Comparison of ENCODE assay signal across 9 cellular contexts in the genomic region with DNA sequence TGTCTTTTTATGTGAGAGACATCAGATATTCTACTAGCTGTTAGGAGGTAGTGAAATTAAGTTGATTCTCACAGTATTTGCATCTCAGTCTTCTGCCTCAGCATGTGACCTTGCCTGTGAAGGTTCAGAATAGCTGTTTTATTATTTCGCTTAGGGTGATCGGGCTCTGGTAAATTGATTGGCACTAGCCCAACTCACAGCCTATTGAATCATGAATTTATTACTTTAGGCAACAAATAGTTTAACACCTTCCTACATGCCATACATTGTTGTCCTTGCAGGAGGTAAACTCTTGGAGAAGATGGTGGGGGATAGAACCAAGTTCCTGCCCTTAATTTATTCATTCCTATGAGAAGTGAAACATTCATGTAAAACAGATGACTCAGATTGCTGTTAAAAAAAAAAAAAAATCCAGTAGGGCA.
DNase-seq lines count a peak whose midpoint lies in the region; ATAC-seq and TF ChIP-seq lines count a peak whose summit lies in the region.
"Had no signal": no experiment of that assay in that cellular context is flagged by ENCODE, and none has a peak within 500 bp of the region (broad histone marks: within the 10 kb centered on the region; RNA-seq: fewer than 3 reads in every experiment).

No MANE protein-coding gene starts in this region.

- intact Hi-C loops in left colon (cut with DNase I, micrococcal nuclease) (no loop called here), head of caudate nucleus (cut with DNase I) (no loop called here)

- TF ChIP-seq CTCF in epithelial cell of esophagus (IDR thresholded peaks at IDR 0.05; ENCODE audit: insufficient read depth, low read depth, low read length, missing control alignments), result no peak

- ATAC-seq in GM18511 (IDR thresholded peaks at IDR 0.05; ENCODE audit: unreplicated experiment), result peak; percentile 75
- ATAC-seq in GM21619 (IDR thresholded peaks at IDR 0.05; ENCODE audit: unreplicated experiment), result peak; percentile 70
- peak; percentile 65 for ATAC-seq in HG03354 (IDR thresholded peaks at IDR 0.05; ENCODE audit: poor library complexity, severe bottlenecking, unreplicated experiment)
- ATAC-seq in left colon, result no peak

- no peak overlapping the region for H3K4me3 ChIP-seq in epithelial cell of esophagus (ENCODE audit: low read length)

- DNase-seq in epithelial cell of esophagus (ENCODE audit: low read depth) (peak; percentile 7), left colon (no peak), retina (no peak), head of caudate nucleus (no peak)
- no peak for DNase-seq in activated CD4-positive, CD25-positive, alpha-beta regulatory T cell (lab: John Stamatoyannopoulos, UW)
- DNase-seq: activated CD4-positive, alpha-beta T cell treated with anti-CD3 and anti-CD28 coated beads for 48 hours had no signal
